ENCODE assay signal across 11 cellular contexts in the genomic region with DNA sequence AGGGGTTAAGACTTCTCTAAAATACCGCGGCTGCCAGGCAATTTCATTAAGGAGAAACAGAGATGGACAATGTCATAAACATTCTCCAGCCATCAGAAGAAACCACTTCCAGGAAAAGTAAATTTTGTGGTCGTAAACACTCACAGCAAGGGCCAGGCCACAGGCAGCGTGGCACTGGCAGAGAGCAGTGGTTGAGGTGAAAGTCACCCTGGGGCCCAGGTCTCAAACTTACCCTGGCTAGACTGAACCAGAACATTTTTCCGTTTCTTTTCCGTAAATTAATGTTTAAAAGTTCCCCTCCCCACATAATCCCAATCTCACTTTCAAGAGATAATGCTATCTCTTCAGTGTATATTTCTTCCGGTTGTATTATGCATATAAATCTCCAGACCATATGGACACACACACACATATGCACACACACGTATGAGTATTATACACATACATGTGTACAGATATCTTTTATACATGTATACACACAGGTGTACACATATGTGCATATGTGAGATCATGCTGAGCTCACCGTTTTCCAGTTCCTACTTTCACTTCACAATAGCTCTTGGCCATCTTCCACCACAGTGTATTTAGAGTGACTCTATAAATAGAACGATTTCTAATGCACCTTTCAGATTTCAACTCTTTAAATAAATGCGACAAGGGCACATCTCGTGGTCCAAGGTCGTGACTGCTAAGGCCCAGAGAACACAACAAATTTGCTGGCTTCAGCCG.
A peak's percentile ranks its signal among the peaks of the same experiment; 100 is the strongest.
DNase-seq lines count a peak whose midpoint lies in the region; ATAC-seq and TF ChIP-seq lines count a peak whose summit lies in the region.
"Had no signal": no experiment of that assay in that cellular context is flagged by ENCODE, and none has a peak within 500 bp of the region (broad histone marks: within the 10 kb centered on the region; RNA-seq: fewer than 3 reads in every experiment).

No MANE protein-coding gene starts in this region.

- no peak for TF ChIP-seq CTCF in GM10266 (IDR thresholded peaks at IDR 0.05; ENCODE audit: control insufficient read depth, insufficient read depth, low read depth, missing control alignments)
- TF ChIP-seq CTCF in GM20000 (IDR thresholded peaks at IDR 0.05; ENCODE audit: extremely low read depth, missing control alignments), result no peak
- TF ChIP-seq CTCF in esophagus muscularis mucosa (IDR thresholded peaks at IDR 0.05), result no peak
- no peak for TF ChIP-seq CTCF in uterus (IDR thresholded peaks at IDR 0.05)

- H3K36me3 ChIP-seq in esophagus muscularis mucosa, result no peaks in the 10 kb centered on the region
- H3K36me3 ChIP-seq in uterus, result no peaks in the 10 kb centered on the region
- no peaks in the 10 kb centered on the region for H3K36me3 ChIP-seq in SJCRH30

- no peak for TF ChIP-seq EP300 in esophagus muscularis mucosa (IDR thresholded peaks at IDR 0.05)

- H3K27me3 ChIP-seq in esophagus muscularis mucosa, result peaks cover 0 to 33% (median 0%) of the 10 kb centered on the region in 4 donors
- H3K27me3 ChIP-seq in uterus, result no peaks in the 10 kb centered on the region
- no peaks in the 10 kb centered on the region for H3K27me3 ChIP-seq in SJCRH30

- H3K9me3 ChIP-seq in esophagus muscularis mucosa (no peaks in the 10 kb centered on the region), uterus (no peaks in the 10 kb centered on the region), SJCRH30 (replicated peaks) (no peaks in the 10 kb centered on the region)

- intact Hi-C loops in esophagus muscularis mucosa (cut with DNase I), result no loop called here
- intact Hi-C loops in uterus (cut with DNase I; ENCODE audit: low total_unique reads), result no loop called here

- DNase-seq in GM10266 (ENCODE audit: extremely low spot score) (peak; percentile 60), GM20000 (ENCODE audit: low spot score) (peak; percentile 66), esophagus muscularis mucosa (ENCODE audit: extremely low spot score) (peak; percentile 57), NCI-H1694 (lab: John Stamatoyannopoulos, UW) (no peak), uterus (no peak), NCI-H69 (lab: John Stamatoyannopoulos, UW) (no peak), SJCRH30 (no peak)
- DNase-seq: anterior cingulate cortex, kidney glomerular epithelial cell had no signal

- H3K27ac ChIP-seq in esophagus muscularis mucosa (replicated peaks in 1 of 4) (no peak overlapping the region), uterus (no peak overlapping the region), SJCRH30 (no peak overlapping the region)
- H3K27ac ChIP-seq: RWPE1 had no signal

- WGBS in esophagus muscularis mucosa, result 56% methylated on average over 14 of the region's 14 CpGs

- no peak overlapping the region for H3K4me3 ChIP-seq in esophagus muscularis mucosa
- H3K4me3 ChIP-seq in uterus, result no peak overlapping the region
- no peak overlapping the region for H3K4me3 ChIP-seq in SJCRH30

- peak; percentile 68 for ATAC-seq in HG03354 (IDR thresholded peaks at IDR 0.05; ENCODE audit: poor library complexity, severe bottlenecking, unreplicated experiment)

- peaks cover 8 to 17% (median 13%) of the 10 kb centered on the region in 4 donors for H3K4me1 ChIP-seq in esophagus muscularis mucosa
- H3K4me1 ChIP-seq in uterus, result no peaks in the 10 kb centered on the region
- no peaks in the 10 kb centered on the region for H3K4me1 ChIP-seq in SJCRH30

- TF ChIP-seq POLR2A in esophagus muscularis mucosa (IDR thresholded peaks at IDR 0.05; ENCODE audit: low read depth), result no peak
- TF ChIP-seq POLR2A in uterus (IDR thresholded peaks at IDR 0.05), result no peak

Comparison
In these comparisons a context has a peak if more than half of its experiments do, and no peak if none do; other contexts are left out.
1. DNase-seq: peak in GM10266 (single experiment), GM20000 (single experiment) and esophagus muscularis mucosa (single experiment); none in NCI-H1694 (single experiment), uterus (0 of 2), NCI-H69 (single experiment) and SJCRH30 (0 of 2).